Comparison of ENCODE assay signal across 8 cellular contexts in genomic region chr11:119029340-119030028, GRCh38. TPM values are rescaled to one million over a fixed set of nuclear protein-coding genes. Genes with fewer than 3 reads are reported as not detected.
DNase-seq lines count a peak whose midpoint lies in the region; ATAC-seq, FAIRE-seq and TF ChIP-seq lines count a peak whose summit lies in the region.

No MANE protein-coding gene starts in this region.

- dilution Hi-C loops in keratinocyte (cut with MboI; ENCODE audit: extremely low pct_ligation_motif_present, low sequenced_read_pairs), result no loop called here

- H3K9me3 ChIP-seq in BE2C, result no peaks in the 10 kb centered on the region
- no peaks in the 10 kb centered on the region for H3K9me3 ChIP-seq in MM.1S (replicated peaks; ENCODE audit: insufficient read depth, low read length)
- no peaks in the 10 kb centered on the region for H3K9me3 ChIP-seq in keratinocyte (ENCODE audit: control insufficient read depth, low read depth, low read length)

- H3K79me2 ChIP-seq in MM.1S (ENCODE audit: low read length), result peaks cover 62% of the 10 kb centered on the region
- peaks cover 9% of the 10 kb centered on the region for H3K79me2 ChIP-seq in keratinocyte (ENCODE audit: control insufficient read depth, insufficient read depth, low read length)

- no peaks in the 10 kb centered on the region for H3K9me2 ChIP-seq in MM.1S (replicated peaks; ENCODE audit: insufficient read depth, low read length)

- H3K27me3 ChIP-seq in BE2C (no peaks in the 10 kb centered on the region), MM.1S (replicated peaks; ENCODE audit: insufficient read depth, low read length) (no peaks in the 10 kb centered on the region), keratinocyte (ENCODE audit: control insufficient read depth, extremely low read depth, insufficient read depth, low read length) (no peaks in the 10 kb centered on the region)

- FAIRE-seq in keratinocyte (lab: Jason Lieb, UNC), result no peak

- no peaks in the 10 kb centered on the region for H3K4me1 ChIP-seq in BE2C
- peaks cover 26% of the 10 kb centered on the region for H3K4me1 ChIP-seq in MM.1S (ENCODE audit: low read length)
- H3K4me1 ChIP-seq in keratinocyte (ENCODE audit: control insufficient read depth, extremely low read depth, insufficient read depth, low read length), result peaks cover 14% of the 10 kb centered on the region

- DNase-seq in BE2C (no peak), MM.1S (peak; percentile 74), keratinocyte (ENCODE audit: low read depth, low spot score) (no peak), NCI-H1694 (lab: John Stamatoyannopoulos, UW) (no peak), occipital lobe (lab: John Stamatoyannopoulos, UW) (no peak)
- DNase-seq in stimulated activated CD4-positive, alpha-beta T cell treated with anti-CD3 and anti-CD28 coated beads, Interleukin-1b, Interleukin-23, amount 100 ng/mL, for 48 hours, result peak; percentile 46

- H2AFZ ChIP-seq in MM.1S (ENCODE audit: low read length), result peak overlapping the region; percentile 45
- peak overlapping the region; percentile 66 for H2AFZ ChIP-seq in keratinocyte (ENCODE audit: control insufficient read depth, low read length)

- H3F3A ChIP-seq in MM.1S (ENCODE audit: insufficient read depth, low read length), result peaks cover 16% of the 10 kb centered on the region

- H3K27ac ChIP-seq in MM.1S (ENCODE audit: low read length) (peak overlapping the region; percentile 76), angular gyrus (ENCODE audit: low read depth, low read length) (peak overlapping the region; percentile 67), keratinocyte (ENCODE audit: control insufficient read depth, insufficient read depth, low read length) (peak overlapping the region; percentile 78)

- H3K9ac ChIP-seq in MM.1S (ENCODE audit: low read length) (peak overlapping the region; percentile 91), keratinocyte (ENCODE audit: control insufficient read depth, extremely low read depth, insufficient read depth, low read length) (peak overlapping the region; percentile 86)

- TF ChIP-seq CTCF in BE2C (IDR thresholded peaks at IDR 0.05; ENCODE audit: low read depth, low read length) (no peak), MM.1S (IDR thresholded peaks at IDR 0.05; ENCODE audit: low read length) (no peak), keratinocyte (optimal IDR thresholded peaks at IDR 0.05 in 1 of 3, IDR thresholded peaks at IDR 0.05 in 1 of 3, conservative IDR thresholded peaks at IDR 0.05 in 1 of 3; ENCODE audit: extremely low read depth in 1 of 3, insufficient read depth in 2 of 3, low read length in 3 of 3) (no peak)

- ATAC-seq in GM21360 (IDR thresholded peaks at IDR 0.05; ENCODE audit: unreplicated experiment), result peak; percentile 16

- no peaks in the 10 kb centered on the region for H3K9me1 ChIP-seq in keratinocyte (ENCODE audit: control insufficient read depth, extremely low read depth, insufficient read depth, low read length)

- peak overlapping the region; percentile 100 for H3K4me2 ChIP-seq in MM.1S (ENCODE audit: low read depth, low read length)
- H3K4me2 ChIP-seq in keratinocyte (ENCODE audit: control insufficient read depth, extremely low read depth, insufficient read depth, low read depth, low read length), result peak overlapping the region; percentile 95

- H3K36me3 ChIP-seq in BE2C, result peaks cover 21% of the 10 kb centered on the region
- H3K36me3 ChIP-seq in MM.1S (replicated peaks; ENCODE audit: insufficient read depth, low read length), result no peaks in the 10 kb centered on the region
- peaks cover 18 to 25% of the 10 kb centered on the region in 2 experiments for H3K36me3 ChIP-seq in keratinocyte (ENCODE audit: control insufficient read depth in 2 of 2, extremely low read depth in 1 of 2, insufficient read depth in 2 of 2, low read length in 2 of 2)

- H3K4me3 ChIP-seq in BE2C (ENCODE audit: low read depth, low read length) (peak overlapping the region; percentile 86), MM.1S (ENCODE audit: low read length) (peak overlapping the region; percentile 88), keratinocyte (ENCODE audit: control insufficient read depth in 2 of 3, extremely low read depth in 1 of 3, insufficient read depth in 2 of 3, low read depth in 1 of 3, low read length in 3 of 3) (peak overlapping the region; percentile 54 to 86 (median 84))

- H4K20me1 ChIP-seq in MM.1S (ENCODE audit: insufficient read depth, low read length) (no peaks in the 10 kb centered on the region), keratinocyte (ENCODE audit: control insufficient read depth, extremely low read depth, insufficient read depth, low read length) (no peaks in the 10 kb centered on the region)

RNA-seq across cellular contexts. Expression of gene SLC37A4, which starts 1.2 kb away (rescaled TPM):
- polyA plus RNA-seq in BE2C (2012; ENCODE audit: insufficient read depth, insufficient read length, low read depth), result 19.4 TPM
- polyA plus RNA-seq in keratinocyte, result 17.0 to 25.0 TPM (median 20.2 TPM) in 3 replicates
- polyA plus RNA-seq in keratinocyte (2011; ENCODE audit: low read depth), result 5.4 TPM
- 9.3 and 11.7 TPM in 2 replicates for polyA plus RNA-seq in keratinocyte (2011; cell fraction: cytosol; rRNA removed)
- polyA plus RNA-seq in keratinocyte (2011; cell fraction: nucleus; rRNA removed), result 38.3 and 38.4 TPM in 2 replicates
- polyA plus RNA-seq in keratinocyte (2012; ENCODE audit: low replicate concordance), result 10.2 and 14.9 TPM in 2 replicates
- polyA minus RNA-seq in keratinocyte, result 29.9 to 39.6 TPM (median 30.5 TPM) in 3 replicates
- 11.5 TPM for polyA minus RNA-seq in keratinocyte (2011; cell fraction: cytosol; rRNA and poly(A)+ RNA removed)
- 11.9 and 14.5 TPM in 2 replicates for polyA minus RNA-seq in keratinocyte (2011; cell fraction: nucleus; rRNA and poly(A)+ RNA removed)
- total RNA-seq in occipital lobe, result 9.5 TPM

RNA-seq across cellular contexts. Expression of gene TRAPPC4, which starts 10.9 kb away (rescaled TPM):
- polyA plus RNA-seq in BE2C (2012; ENCODE audit: insufficient read depth, insufficient read length, low read depth), result 179 TPM
- polyA plus RNA-seq in keratinocyte, result 113 to 121 TPM (median 119 TPM) in 3 replicates
- polyA plus RNA-seq in keratinocyte (2011; ENCODE audit: low read depth), result 39.0 TPM
- 94.7 and 148 TPM in 2 replicates for polyA plus RNA-seq in keratinocyte (2011; cell fraction: cytosol; rRNA removed)
- polyA plus RNA-seq in keratinocyte (2011; cell fraction: nucleus; rRNA removed), result 102 and 109 TPM in 2 replicates
- 77.7 and 104 TPM in 2 replicates for polyA plus RNA-seq in keratinocyte (2012; ENCODE audit: low replicate concordance)
- 61.2 to 78.1 TPM (median 68.5 TPM) in 3 replicates for polyA minus RNA-seq in keratinocyte
- polyA minus RNA-seq in keratinocyte (2011; cell fraction: cytosol; rRNA and poly(A)+ RNA removed), result 26.9 TPM
- polyA minus RNA-seq in keratinocyte (2011; cell fraction: nucleus; rRNA and poly(A)+ RNA removed), result 25.5 and 29.6 TPM in 2 replicates
- 63.9 TPM for total RNA-seq in occipital lobe

RNA-seq across cellular contexts. Expression of gene RPS25, which starts 11.3 kb away (rescaled TPM):
- polyA plus RNA-seq in BE2C (2012; ENCODE audit: insufficient read depth, insufficient read length, low read depth), result 1,079 TPM
- polyA plus RNA-seq in keratinocyte, result 650 to 2,463 TPM (median 978 TPM) in 3 replicates
- 1,677 TPM for polyA plus RNA-seq in keratinocyte (2011; ENCODE audit: low read depth)
- 2,647 and 3,511 TPM in 2 replicates for polyA plus RNA-seq in keratinocyte (2011; cell fraction: cytosol; rRNA removed)
- polyA plus RNA-seq in keratinocyte (2011; cell fraction: nucleus; rRNA removed), result 639 and 1,109 TPM in 2 replicates
- polyA plus RNA-seq in keratinocyte (2012; ENCODE audit: low replicate concordance), result 932 and 1,579 TPM in 2 replicates
- 21.1 to 230 TPM (median 131 TPM) in 3 replicates for polyA minus RNA-seq in keratinocyte
- 460 TPM for polyA minus RNA-seq in keratinocyte (2011; cell fraction: cytosol; rRNA and poly(A)+ RNA removed)
- polyA minus RNA-seq in keratinocyte (2011; cell fraction: nucleus; rRNA and poly(A)+ RNA removed), result 30.3 and 51.6 TPM in 2 replicates
- 705 TPM for total RNA-seq in occipital lobe

RNA-seq across cellular contexts. Expression of gene HYOU1, which starts 27.5 kb away (rescaled TPM):
- polyA plus RNA-seq in BE2C (2012; ENCODE audit: insufficient read depth, insufficient read length, low read depth), result 204 TPM
- polyA plus RNA-seq in keratinocyte, result 103 to 170 TPM (median 119 TPM) in 3 replicates
- 85.0 TPM for polyA plus RNA-seq in keratinocyte (2011; ENCODE audit: low read depth)
- polyA plus RNA-seq in keratinocyte (2011; cell fraction: cytosol; rRNA removed), result 39.4 and 45.4 TPM in 2 replicates
- 273 and 306 TPM in 2 replicates for polyA plus RNA-seq in keratinocyte (2011; cell fraction: nucleus; rRNA removed)
- polyA plus RNA-seq in keratinocyte (2012; ENCODE audit: low replicate concordance), result 50.1 and 123 TPM in 2 replicates
- 192 to 294 TPM (median 194 TPM) in 3 replicates for polyA minus RNA-seq in keratinocyte
- polyA minus RNA-seq in keratinocyte (2011; cell fraction: cytosol; rRNA and poly(A)+ RNA removed), result 56.6 TPM
- polyA minus RNA-seq in keratinocyte (2011; cell fraction: nucleus; rRNA and poly(A)+ RNA removed), result 119 and 178 TPM in 2 replicates
- 37.0 TPM for total RNA-seq in occipital lobe

RNA-seq across cellular contexts. Expression of gene CENATAC, which starts 31.5 kb away (rescaled TPM):
- 31.8 TPM for polyA plus RNA-seq in BE2C (2012; ENCODE audit: insufficient read depth, insufficient read length, low read depth)
- 11.9 to 22.6 TPM (median 14.9 TPM) in 3 replicates for polyA plus RNA-seq in keratinocyte
- polyA plus RNA-seq in keratinocyte (2011; ENCODE audit: low read depth), result 18.2 TPM
- 2.7 and 3.6 TPM in 2 replicates for polyA plus RNA-seq in keratinocyte (2011; cell fraction: cytosol; rRNA removed)
- polyA plus RNA-seq in keratinocyte (2011; cell fraction: nucleus; rRNA removed), result 60.5 and 67.0 TPM in 2 replicates
- polyA plus RNA-seq in keratinocyte (2012; ENCODE audit: low replicate concordance), result 7.9 and 17.4 TPM in 2 replicates
- polyA minus RNA-seq in keratinocyte, result 4.3 to 27.3 TPM (median 16.1 TPM) in 3 replicates
- polyA minus RNA-seq in keratinocyte (2011; cell fraction: cytosol; rRNA and poly(A)+ RNA removed), result 2.7 TPM
- polyA minus RNA-seq in keratinocyte (2011; cell fraction: nucleus; rRNA and poly(A)+ RNA removed), result 23.1 and 42.0 TPM in 2 replicates
- 31.0 TPM for total RNA-seq in occipital lobe

Comparison
In these comparisons a context has a peak if more than half of its experiments do, and no peak if none do; other contexts are left out.
1. DNase-seq: peak in MM.1S (single experiment) and stimulated activated CD4-positive, alpha-beta T cell treated with anti-CD3 and anti-CD28 coated beads, Interleukin-1b, Interleukin-23, amount 100 ng/mL, for 48 hours (single experiment); none in BE2C (single experiment), keratinocyte (single experiment), NCI-H1694 (single experiment) and occipital lobe (single experiment).
2. Peak in every context shown above with its lines, with median percentiles within 50 percentile points of each other: H3K4me3 ChIP-seq and H3K27ac ChIP-seq.